10 cellular contexts compared by ENCODE assay signal in the genomic region with DNA sequence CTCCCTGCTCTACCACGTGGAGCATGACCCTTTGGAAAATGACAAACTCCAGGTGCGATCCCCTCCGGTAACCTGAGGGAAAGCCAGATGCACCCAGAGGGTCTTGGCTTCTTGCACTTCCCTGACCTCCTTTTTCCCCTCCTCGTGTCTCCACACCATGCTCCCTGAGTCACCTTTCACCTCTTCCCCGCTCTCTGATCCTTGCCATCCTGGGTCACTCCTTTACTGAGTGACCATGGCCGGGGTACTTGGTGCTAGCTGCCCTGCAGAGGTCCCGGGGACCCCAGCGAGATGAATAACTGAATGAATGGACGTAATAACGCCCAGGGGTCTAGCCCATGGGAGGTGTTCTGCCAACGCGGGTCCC. TPM values are rescaled to one million over a fixed set of nuclear protein-coding genes. Genes with fewer than 3 reads are reported as not detected.
DNase-seq lines count a peak whose midpoint lies in the region; ATAC-seq and TF ChIP-seq lines count a peak whose summit lies in the region.
"Had no signal": no experiment of that assay in that cellular context is flagged by ENCODE, and none has a peak within 500 bp of the region (broad histone marks: within the 10 kb centered on the region; RNA-seq: fewer than 3 reads in every experiment).

No MANE protein-coding gene starts in this region.

- peak overlapping the region; percentile 65 to 76 (median 75) for H3K4me3 Mint-ChIP-seq in nephron

- no peak overlapping the region for H3K27ac Mint-ChIP-seq in nephron

- no peak overlapping the region for H3K27ac ChIP-seq in A673 (ENCODE audit: low read depth, low read length, poor library complexity, severe bottlenecking)

- CTCF ChIA-PET in A673 (lab: Charles Lee), result no interaction called here

- H3K36me3 Mint-ChIP-seq in nephron (ENCODE audit: low read depth), result peaks cover 3% of the 10 kb centered on the region

- intact Hi-C loops in A673 (cut with micrococcal nuclease; ENCODE audit: unreplicated experiment), result no loop called here

- H3K27me3 Mint-ChIP-seq in nephron (ENCODE audit: low read depth), result peaks cover 6% of the 10 kb centered on the region

- POLR2A ChIA-PET in A673 (lab: Charles Lee; ENCODE audit: low non-redundant PET), result no interaction called here

- H3K4me3 ChIP-seq in A673 (ENCODE audit: low read depth, low read length, poor library complexity, severe bottlenecking) (peak overlapping the region; percentile 42), choroid plexus epithelial cell (ENCODE audit: low read depth, low read length) (peak overlapping the region; percentile 54)

- peaks cover 7% of the 10 kb centered on the region for H3K4me1 Mint-ChIP-seq in nephron

- no peaks in the 10 kb centered on the region for H3K4me1 ChIP-seq in A673 (ENCODE audit: insufficient read depth, low read length, poor library complexity, severe bottlenecking)

- H3K27me3 ChIP-seq in A673 (replicated peaks; ENCODE audit: insufficient read depth, low read depth, low read length, poor library complexity), result no peaks in the 10 kb centered on the region

- BruUV-seq in A673 (replicated peaks; lab: Mats Ljungman, UMichigan), result no TSS peak

- H3K9me3 ChIP-seq in A673 (ENCODE audit: low read depth, low read length, poor library complexity, severe bottlenecking), result no peaks in the 10 kb centered on the region

- no peaks in the 10 kb centered on the region for H3K36me3 ChIP-seq in A673 (ENCODE audit: insufficient read depth, low read length, poor library complexity, severe bottlenecking)

- TF ChIP-seq CTCF in A673 (conservative IDR thresholded peaks at IDR 0.05; ENCODE audit: low read depth, low read length) (no peak), choroid plexus epithelial cell (conservative IDR thresholded peaks at IDR 0.05; ENCODE audit: low read depth, low read length) (no peak), nephron (IDR thresholded peaks at IDR 0.05; ENCODE audit: unreplicated experiment in 3 of 3) (no peak)

- ATAC-seq in HG03095 (IDR thresholded peaks at IDR 0.05; ENCODE audit: unreplicated experiment), result peak; percentile 6

- H3K9me3 Mint-ChIP-seq in nephron, result peaks cover 16% of the 10 kb centered on the region

- DNase-seq in A673 (ENCODE audit: low spot score) (no peak), choroid plexus epithelial cell (ENCODE audit: low read depth) (no peak), dermis blood vessel endothelial cell (no peak), SHP77 (lab: John Stamatoyannopoulos, UW) (no peak), pons (ENCODE audit: low spot score) (no peak), SIG-M5 treated with dmso at 0.1 percent for 504 hours (lab: John Stamatoyannopoulos, UW; ENCODE audit: unreplicated experiment) (no peak)
- DNase-seq: kidney glomerular epithelial cell, NCI-H2107 had no signal

RNA-seq across cellular contexts. Expression of a gene that starts 0.4 kb away (rescaled TPM):
- 0.41 and 0.55 TPM in 2 replicates for total RNA-seq in A673 (2021)
- total RNA-seq in dermis blood vessel endothelial cell, result 0.51 and 0.70 TPM in 2 replicates

RNA-seq across cellular contexts. Expression of a gene that starts 9.7 kb away (rescaled TPM):
- total RNA-seq in A673 (2021) (not detected in 2 replicates), dermis blood vessel endothelial cell (not detected in 2 replicates)

RNA-seq across cellular contexts. Expression of a gene that starts 35.0 kb away (rescaled TPM):
- total RNA-seq in A673 (2021) (0.77 and 2.1 TPM in 2 replicates), dermis blood vessel endothelial cell (0.19 and 4.1 TPM in 2 replicates)

RNA-seq across cellular contexts. Expression of a gene that starts 59.5 kb away (rescaled TPM):
- total RNA-seq in A673 (2021) (75.3 and 82.6 TPM in 2 replicates), dermis blood vessel endothelial cell (14.5 and 21.5 TPM in 2 replicates)
